Comparison of ENCODE assay signal across 15 cellular contexts in genomic region chr19:37309834-37310575, GRCh38.
DNase-seq lines count a peak whose midpoint lies in the region; ATAC-seq and TF ChIP-seq lines count a peak whose summit lies in the region.
"Had no signal": no experiment of that assay in that cellular context is flagged by ENCODE, and none has a peak within 500 bp of the region (broad histone marks: within the 10 kb centered on the region; RNA-seq: fewer than 3 reads in every experiment).

No MANE protein-coding gene starts in this region.

- peak; percentile 81 for TF ChIP-seq CTCF in OCI-LY7 (conservative IDR thresholded peaks at IDR 0.05; ENCODE audit: low read length)

- H3K4me3 Mint-ChIP-seq in immature natural killer cell: no peak overlapping the region

- intact Hi-C loops in OCI-LY7 (cut with micrococcal nuclease; ENCODE audit: unreplicated experiment): no loop called here

- peaks cover 4 to 10% (median 5%) of the 10 kb centered on the region in 3 donors for H3K27me3 Mint-ChIP-seq in immature natural killer cell (ENCODE audit: low read depth in 3 of 3)

- H3K36me3 ChIP-seq in OCI-LY7 (ENCODE audit: insufficient read depth, low read length): no peaks in the 10 kb centered on the region
- H3K36me3 ChIP-seq: breast epithelium, HAP-1, right atrium auricular region had no signal

- no peaks in the 10 kb centered on the region for H3K9me3 ChIP-seq in OCI-LY7 (ENCODE audit: low read length)
- H3K9me3 ChIP-seq: HAP-1, right atrium auricular region had no signal

- no peak overlapping the region for H3K27ac ChIP-seq in OCI-LY7 (ENCODE audit: low read depth, low read length, poor library complexity, severe bottlenecking)
- H3K27ac ChIP-seq: breast epithelium, right atrium auricular region had no signal

- ATAC-seq in GM18511 (IDR thresholded peaks at IDR 0.05; ENCODE audit: unreplicated experiment) (no peak), GM19023 (IDR thresholded peaks at IDR 0.05; ENCODE audit: unreplicated experiment) (no peak), HG03139 (IDR thresholded peaks at IDR 0.05; ENCODE audit: unreplicated experiment) (no peak)

- H3K27ac Mint-ChIP-seq in immature natural killer cell: no peak overlapping the region

- no peaks in the 10 kb centered on the region for H3K9me2 ChIP-seq in OCI-LY7 (ENCODE audit: insufficient read depth, low read length)

- H3K4me2 ChIP-seq in OCI-LY7 (ENCODE audit: low read length): no peak overlapping the region

- no TSS peak for BruUV-seq in OCI-LY7 (replicated peaks; lab: Mats Ljungman, UMichigan)

- CTCF ChIA-PET in OCI-LY7 (lab: Charles Lee; ENCODE audit: unreplicated experiment): no interaction called here

- POLR2A ChIA-PET in OCI-LY7 (lab: Charles Lee): interaction anchor here (1.4 kb wide), 1 partner anchor 60 kb away, joined by 3 read pairs; no protein-coding TSS in a partner anchor

- no peak overlapping the region for H2AFZ ChIP-seq in OCI-LY7 (ENCODE audit: low read length)

- no peaks in the 10 kb centered on the region for H4K20me1 ChIP-seq in OCI-LY7 (ENCODE audit: insufficient read depth, low read length)

- no peak overlapping the region for H3K4me3 ChIP-seq in OCI-LY7 (ENCODE audit: low read depth, low read length, poor library complexity, severe bottlenecking)
- H3K4me3 ChIP-seq: breast epithelium, HAP-1, right atrium auricular region had no signal

- peaks cover 0 to 2% (median 0%) of the 10 kb centered on the region in 6 donors for H3K9me3 Mint-ChIP-seq in immature natural killer cell

- H3K4me1 ChIP-seq in OCI-LY7 (ENCODE audit: insufficient read depth, low read length, poor library complexity, severe bottlenecking): no peaks in the 10 kb centered on the region
- H3K4me1 ChIP-seq: breast epithelium, HAP-1 had no signal

- no peaks in the 10 kb centered on the region for H3K79me2 ChIP-seq in OCI-LY7 (ENCODE audit: insufficient read depth, low read depth, low read length)

- no peaks in the 10 kb centered on the region for H3K36me3 Mint-ChIP-seq in immature natural killer cell

- DNase-seq in NCI-H748 (lab: John Stamatoyannopoulos, UW; ENCODE audit: unreplicated experiment) (peak; percentile 47), NCI-H748 treated with DMSO at 0.1 percent for 48 hours (lab: John Stamatoyannopoulos, UW) (no peak), ELR (ENCODE audit: low read depth) (peak; percentile 10), OCI-LY7 (ENCODE audit: low spot score) (peak; percentile 42), immature natural killer cell (peak in 2 of 3 donors; percentile 18 to 26)
- DNase-seq: activated CD8-positive, alpha-beta memory T cell treated with anti-CD3 and anti-CD28 coated beads, Interleukin-2, amount 50 U/mL, for 48 hours; mammary epithelial cell; NCI-H1694 treated with DMSO at 0.1 percent for 48 hours; SW 1271 had no signal

- H3K4me1 Mint-ChIP-seq in immature natural killer cell: peaks cover 18 to 23% of the 10 kb centered on the region in 2 donors
